In the genomic region with DNA sequence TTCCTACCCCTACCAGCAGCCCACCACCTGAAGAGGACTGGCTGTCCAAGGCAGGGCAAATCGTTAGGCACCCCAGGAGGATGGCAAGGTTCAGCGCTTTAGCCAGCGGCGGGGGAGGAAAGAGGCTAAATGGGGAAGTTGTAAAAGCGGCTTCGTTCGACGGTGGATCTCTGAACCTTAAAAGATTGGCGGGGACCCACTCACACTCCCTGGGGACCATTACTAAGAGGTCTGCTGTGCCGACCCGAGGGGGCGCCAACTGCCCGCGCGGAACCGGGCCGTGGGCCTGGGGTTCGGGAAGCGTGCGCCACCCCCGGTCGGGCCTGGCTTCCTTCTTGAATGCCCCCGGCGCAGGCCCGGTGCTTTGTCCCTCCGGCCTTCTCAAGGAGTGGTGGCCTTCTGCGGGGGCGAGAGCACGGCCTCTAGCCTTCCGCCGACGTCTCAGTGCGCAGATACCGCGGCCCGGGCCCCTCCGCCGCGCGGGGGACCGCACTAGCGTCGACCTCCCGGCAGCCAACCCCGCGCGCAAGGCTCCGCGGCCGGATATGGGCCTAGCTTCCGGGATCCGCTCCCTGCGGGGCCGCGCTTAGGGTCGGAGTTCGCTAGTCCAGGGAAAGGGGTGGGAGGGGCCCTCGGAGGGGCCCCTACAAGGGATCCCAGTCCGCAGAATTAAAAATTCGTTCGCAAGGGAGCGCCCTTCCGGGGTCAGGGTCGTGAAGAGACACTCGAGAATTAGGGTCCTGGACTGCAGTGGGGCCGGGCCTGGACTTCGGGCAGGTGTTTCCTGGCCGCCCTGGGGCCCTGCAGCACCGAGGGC, we compare ENCODE assay signal across 11 cellular contexts. TPM values are rescaled to one million over a fixed set of nuclear protein-coding genes. Genes with fewer than 3 reads are reported as not detected.
A peak's percentile ranks its signal among the peaks of the same experiment; 100 is the strongest.
DNase-seq lines count a peak whose midpoint lies in the region; ATAC-seq and TF ChIP-seq lines count a peak whose summit lies in the region.
"Had no signal": no experiment of that assay in that cellular context is flagged by ENCODE, and none has a peak within 500 bp of the region (broad histone marks: within the 10 kb centered on the region; RNA-seq: fewer than 3 reads in every experiment).

No MANE protein-coding gene starts in this region.

- H2BK12ac ChIP-seq in H9 (ENCODE audit: insufficient read length, low read depth, low read length) = no peak overlapping the region

- ATAC-seq in HG03469 (IDR thresholded peaks at IDR 0.05; ENCODE audit: unreplicated experiment) = no peak
- ATAC-seq in HG03045 (IDR thresholded peaks at IDR 0.05; ENCODE audit: unreplicated experiment) = no peak

- no peak overlapping the region for H3K4me3 ChIP-seq in brain microvascular endothelial cell (ENCODE audit: low read depth, low read length)

- H3K23me2 ChIP-seq in H9 (ENCODE audit: insufficient read length, low read depth, low read length, poor library complexity, severe bottlenecking) = peaks cover 3% of the 10 kb centered on the region

- H3K27me3 ChIP-seq in H9 (ENCODE audit: insufficient read depth, low read length) = peaks cover 62% of the 10 kb centered on the region
- no peaks in the 10 kb centered on the region for H3K27me3 ChIP-seq in brain microvascular endothelial cell (replicated peaks)

- H2BK20ac ChIP-seq in H9 (ENCODE audit: low read depth, low read length, poor library complexity, severe bottlenecking) = no peak overlapping the region

- H3K36me3 Mint-ChIP-seq in H9 (ENCODE audit: insufficient read depth in 1 of 3, low read depth in 3 of 3) = no peaks in the 10 kb centered on the region
- peaks cover 7% of the 10 kb centered on the region for H3K36me3 Mint-ChIP-seq in nephron progenitor cell (ENCODE audit: low read depth)

- no peak overlapping the region for H3K27ac ChIP-seq in H9 (ENCODE audit: insufficient read length, low read depth, low read length)
- H3K27ac ChIP-seq in brain microvascular endothelial cell = peak overlapping the region; percentile 17

- H2BK5ac ChIP-seq in H9 (ENCODE audit: insufficient read length, low read length) = no peak overlapping the region

- H3K79me2 ChIP-seq in H9 (ENCODE audit: insufficient read depth, low read length) = no peaks in the 10 kb centered on the region

- H4K8ac ChIP-seq in H9 (replicated peaks; ENCODE audit: insufficient read length, low read depth, low read length) = no peak overlapping the region

- peaks cover 17% of the 10 kb centered on the region for H3K36me3 ChIP-seq in brain microvascular endothelial cell (replicated peaks)

- no peak overlapping the region for H3K18ac ChIP-seq in H9 (ENCODE audit: insufficient read length, low read depth, low read length)

- H3K4me1 ChIP-seq in H9 (ENCODE audit: insufficient read depth, low read length) = peaks cover 3% of the 10 kb centered on the region; the same call in 1 of the 2 replicates

- H3K79me1 ChIP-seq in H9 (ENCODE audit: insufficient read depth, low read depth, low read length, poor library complexity, severe bottlenecking) = no peaks in the 10 kb centered on the region

- H3K4me2 ChIP-seq in H9 (ENCODE audit: insufficient read depth, insufficient read length, low read length) = peak overlapping the region; percentile 61

- in situ Hi-C loops in brain microvascular endothelial cell (cut with HindIII; ENCODE audit: low pct_ligation_motif_present, low sequenced_read_pairs) = no loop called here

- no CpG with 5 or more reads among the region's 69 CpGs for WGBS in H9 (ENCODE audit: extremely low coverage, insufficient read length, low lambda C conversion rate)

- DNase-seq in GM10266 (ENCODE audit: extremely low spot score) (peak; percentile 37), H9 (peak; percentile 75), brain microvascular endothelial cell (no peak), nephron progenitor cell (peak; percentile 58), NCI-H1048 (lab: John Stamatoyannopoulos, UW) (no peak), T-helper 9 cell (no peak)
- DNase-seq: HCEC 1CT, islet precursor cell, NCI-H1105 treated with DMSO at 0.1 percent for 48 hours had no signal

- H3K4me3 Mint-ChIP-seq in H9 (peak overlapping the region; percentile 65 to 73), nephron progenitor cell (peak overlapping the region; percentile 75)

- H3K56ac ChIP-seq in H9 (ENCODE audit: insufficient read length, low read depth, low read length) = no peak overlapping the region

- no peak overlapping the region for H3K4ac ChIP-seq in H9 (ENCODE audit: low read depth, low read length)

- no peak overlapping the region for H2AFZ ChIP-seq in H9 (ENCODE audit: low read length)

- H3K14ac ChIP-seq in H9 (ENCODE audit: insufficient read depth, low read length) = no peak overlapping the region

- H3K4me1 Mint-ChIP-seq in H9 = peaks cover 34 to 42% of the 10 kb centered on the region in 2 experiments
- H3K4me1 Mint-ChIP-seq in nephron progenitor cell = peaks cover 75% of the 10 kb centered on the region

- no peaks in the 10 kb centered on the region; a peak in 2 of 5 replicates for H3K9me3 Mint-ChIP-seq in H9
- no peaks in the 10 kb centered on the region for H3K9me3 Mint-ChIP-seq in nephron progenitor cell

- no peak overlapping the region for H3K9ac ChIP-seq in H9 (ENCODE audit: extremely low read depth, insufficient read length, low read length)

- H3K27ac Mint-ChIP-seq in H9 = no peak overlapping the region
- H3K27ac Mint-ChIP-seq in nephron progenitor cell = no peak overlapping the region

- TF ChIP-seq CTCF in GM10266 (IDR thresholded peaks at IDR 0.05; ENCODE audit: control insufficient read depth, insufficient read depth, low read depth, missing control alignments) (no peak), H9 (conservative IDR thresholded peaks at IDR 0.05) (peak; percentile 36; the same call in 2 of the 3 replicates), brain microvascular endothelial cell (IDR thresholded peaks at IDR 0.05; ENCODE audit: low read depth, low read length, missing control alignments) (no peak), nephron progenitor cell (IDR thresholded peaks at IDR 0.05) (no peak)

- no peaks in the 10 kb centered on the region for H4K20me1 ChIP-seq in H9 (ENCODE audit: control insufficient read depth, insufficient read depth, insufficient read length)

- H2AK5ac ChIP-seq in H9 (ENCODE audit: insufficient read length, low read length) = no peak overlapping the region

- H3K27me3 Mint-ChIP-seq in H9 (ENCODE audit: low read depth) (peaks cover 12% of the 10 kb centered on the region), nephron progenitor cell (ENCODE audit: low read depth, poor library complexity) (peaks cover 71% of the 10 kb centered on the region)

- no peak overlapping the region for H3T11ph ChIP-seq in H9 (ENCODE audit: low read length)

- no peak overlapping the region for H2BK15ac ChIP-seq in H9 (ENCODE audit: low read depth, low read length)

- no peak overlapping the region for H4K5ac ChIP-seq in H9 (ENCODE audit: insufficient read length, low read depth, low read length)

- H3K9me3 ChIP-seq in H9 (ENCODE audit: control insufficient read depth, low read depth, low read length) = no peaks in the 10 kb centered on the region

- H2BK120ac ChIP-seq in H9 (ENCODE audit: low read depth, low read length, poor library complexity, severe bottlenecking) = no peak overlapping the region

- H3K23ac ChIP-seq in H9 (ENCODE audit: insufficient read length, low read depth, low read length) = no peak overlapping the region

- no peak overlapping the region for H4K91ac ChIP-seq in H9 (ENCODE audit: insufficient read length, low read depth, low read length)

RNA-seq across cellular contexts. Expression of gene NR2F1-AS1, which starts 10.5 kb away (rescaled TPM):
- 1.7 and 1.9 TPM in 2 replicates for total RNA-seq in H9 (2021)

RNA-seq across cellular contexts. Expression of gene NR2F1, which starts 12.5 kb away (rescaled TPM):
- total RNA-seq in H9 (2021) = not detected in 2 replicates

Comparison
In these comparisons a context has a peak if more than half of its experiments do, and no peak if none do; other contexts are left out.
1. DNase-seq: peak in GM10266 (single experiment), H9 (single experiment) and nephron progenitor cell (single experiment); none in brain microvascular endothelial cell (single experiment), NCI-H1048 (single experiment) and T-helper 9 cell (single experiment).